In the genomic region with DNA sequence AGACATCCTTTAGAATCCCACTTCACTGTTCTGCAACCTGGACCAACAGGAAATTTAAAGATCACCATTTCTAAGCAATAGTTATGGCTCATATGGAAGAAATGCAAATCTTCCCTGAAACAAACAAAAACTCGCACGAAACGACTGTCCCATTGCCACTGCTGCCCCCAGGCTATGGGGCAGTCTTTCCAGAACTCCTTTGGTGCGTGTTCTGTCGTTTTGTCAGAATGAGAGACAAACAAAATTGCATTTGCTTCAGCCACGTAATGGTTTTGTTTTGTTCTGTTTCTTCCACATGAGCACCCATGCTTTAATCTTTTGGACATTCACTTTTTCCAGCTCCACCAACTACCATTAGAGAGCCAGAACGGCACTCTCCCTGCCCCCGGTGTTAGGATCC, we compare ENCODE assay signal across 26 cellular contexts. TPM values are rescaled to one million over a fixed set of nuclear protein-coding genes. Genes with fewer than 3 reads are reported as not detected.
"Had no signal": no experiment of that assay in that cellular context is flagged by ENCODE, and none has a peak within 500 bp of the region (broad histone marks: within the 10 kb centered on the region; RNA-seq: fewer than 3 reads in every experiment).

No MANE protein-coding gene starts in this region.

- DNase-seq: activated CD4-positive, alpha-beta T cell treated with anti-CD3 and anti-CD28 coated beads for 48 hours; activated CD4-positive, alpha-beta T cell treated with anti-CD3 and anti-CD28 coated beads, Interleukin-2, amount 50 U/mL, for 4 hours; activated CD4-positive, CD25-positive, alpha-beta regulatory T cell treated with anti-CD3 and anti-CD28 coated beads, Interleukin-2, amount 50 U/mL, for 72 hours; activated CD8-positive, alpha-beta memory T cell treated with anti-CD3 and anti-CD28 coated beads, Interleukin-2, amount 50 U/mL, for 48 hours; activated CD8-positive, alpha-beta T cell treated with anti-CD3 and anti-CD28 coated beads, Interleukin-2, amount 10 ng/mL, durations not matched to agents 7 days and 5 days; activated effector memory CD4-positive, alpha-beta T cell treated with Interleukin-2 at 50 U/mL for 16 hours; activated naive CD4-positive, alpha-beta T cell; activated T-cell treated with anti-CD3 and anti-CD28 coated beads, Interleukin-2, amount 50 U/mL, for 1 hour; brain microvascular endothelial cell; MM.1S; NCI-H1105 treated with DMSO at 0.1 percent for 48 hours; NCI-H1436 treated with DMSO at 0.1 percent for 48 hours; NCI-H187; NCI-H2081 treated with DMSO at 0.1 percent for 48 hours; NCI-H446; NCI-H524; PC-3; SHP77 treated with DMSO at 0.1 percent for 48 hours; T-helper 17 cell; T-helper 9 cell had no signal

- H3K27me3 ChIP-seq: ascending aorta, brain microvascular endothelial cell, cardiac muscle cell had no signal

- H3K4me3 Mint-ChIP-seq: activated CD8-positive, alpha-beta T cell treated with anti-CD3 and anti-CD28 coated beads, Interleukin-2, amount 10 ng/mL, durations not matched to agents 7 days and 5 days; activated naive CD4-positive, alpha-beta T cell treated with anti-CD3 and anti-CD28 coated beads, Interleukin-2, amount 50 U/mL, for 24 hours; activated T-helper 1 cell treated with anti-CD3 and anti-CD28 coated beads, Interleukin-12 subunit alpha, Interleukin-12 subunit beta, Interleukin-2, Interleukin-4 antibody, amounts not matched to agents 30 ng/mL and 10 ng/mL and 1 ng/mL, durations not matched to agents 14 hours and 24 hours and 36 hours; T-helper 17 cell; WTC11 had no signal

- H3K4me1 Mint-ChIP-seq: activated naive CD4-positive, alpha-beta T cell treated with anti-CD3 and anti-CD28 coated beads, Interleukin-2, amount 50 U/mL, for 24 hours; T-helper 17 cell had no signal

- H3K36me3 ChIP-seq: ascending aorta, brain microvascular endothelial cell, cardiac muscle cell had no signal

- H3K27ac ChIP-seq: ascending aorta, brain microvascular endothelial cell, cardiac muscle cell, KMS-11 had no signal

- H3K9ac ChIP-seq: KMS-11 had no signal

- ATAC-seq: activated CD8-positive, alpha-beta T cell treated with anti-CD3 and anti-CD28 coated beads, Interleukin-2, amount 10 ng/mL, durations not matched to agents 7 days and 5 days; PC-3; T-helper 17 cell; WTC11 had no signal

- H3K4me2 ChIP-seq: KMS-11 had no signal

- H3K9me3 Mint-ChIP-seq: activated naive CD4-positive, alpha-beta T cell treated with anti-CD3 and anti-CD28 coated beads, Interleukin-2, amount 50 U/mL, for 24 hours had no signal

- H3K4me3 ChIP-seq: ascending aorta, cardiac muscle cell had no signal

- H3K4me1 ChIP-seq: ascending aorta had no signal

- H3K9me3 ChIP-seq: ascending aorta had no signal

- H3K27ac Mint-ChIP-seq: activated CD8-positive, alpha-beta T cell treated with anti-CD3 and anti-CD28 coated beads, Interleukin-2, amount 10 ng/mL, durations not matched to agents 7 days and 5 days; activated naive CD4-positive, alpha-beta T cell treated with anti-CD3 and anti-CD28 coated beads, Interleukin-2, amount 50 U/mL, for 24 hours; activated T-helper 1 cell treated with anti-CD3 and anti-CD28 coated beads, Interleukin-12 subunit alpha, Interleukin-12 subunit beta, Interleukin-2, Interleukin-4 antibody, amounts not matched to agents 30 ng/mL and 10 ng/mL and 1 ng/mL, durations not matched to agents 14 hours and 24 hours and 36 hours; T-helper 17 cell; WTC11 had no signal

- H3K36me3 Mint-ChIP-seq: activated naive CD4-positive, alpha-beta T cell treated with anti-CD3 and anti-CD28 coated beads, Interleukin-2, amount 50 U/mL, for 24 hours had no signal

RNA-seq across cellular contexts. Expression of gene FBLN1, which starts 10.8 kb away (rescaled TPM):
- total RNA-seq: activated CD8-positive, alpha-beta T cell treated with anti-CD3 and anti-CD28 coated beads, Interleukin-2, amount 10 ng/mL, durations not matched to agents 7 days and 5 days; activated T-helper 1 cell treated with anti-CD3 and anti-CD28 coated beads, Interleukin-12 subunit alpha, Interleukin-12 subunit beta, Interleukin-2, Interleukin-4 antibody, amounts not matched to agents 30 ng/mL and 10 ng/mL and 1 ng/mL, durations not matched to agents 14 hours and 24 hours and 36 hours had no signal
